9 cellular contexts compared by ENCODE assay signal in the genomic region with DNA sequence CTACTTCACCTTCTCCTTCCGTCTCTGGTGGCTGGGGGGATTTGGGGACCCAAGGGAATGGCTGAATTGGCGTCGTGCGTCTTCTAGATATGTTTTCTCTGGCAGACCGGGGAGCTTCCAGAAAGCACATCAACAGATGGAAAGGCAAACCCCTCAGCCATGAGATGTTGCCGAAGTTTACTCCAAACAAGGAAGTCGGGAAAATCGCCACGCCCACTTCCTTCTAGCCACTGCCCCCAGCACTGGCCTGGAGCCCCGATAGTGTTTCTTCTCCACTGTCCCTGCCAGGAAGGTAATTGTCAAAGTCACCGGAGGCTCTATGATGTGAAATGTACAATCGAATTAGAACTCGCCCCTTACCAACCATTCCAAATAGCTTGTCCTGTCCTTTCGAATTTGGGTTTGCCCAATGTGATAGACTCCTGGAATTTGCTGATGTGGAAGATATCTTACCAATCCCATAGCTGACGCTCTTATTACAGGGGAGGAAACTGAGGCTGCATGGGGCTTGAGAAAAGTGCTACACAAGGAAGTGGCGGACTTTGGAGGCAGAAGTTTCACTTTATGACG.
DNase-seq lines count a peak whose midpoint lies in the region; ATAC-seq and TF ChIP-seq lines count a peak whose summit lies in the region.
"Had no signal": no experiment of that assay in that cellular context is flagged by ENCODE, and none has a peak within 500 bp of the region (broad histone marks: within the 10 kb centered on the region; RNA-seq: fewer than 3 reads in every experiment).

No MANE protein-coding gene starts in this region.

- peaks cover 89% of the 10 kb centered on the region for H3K27me3 Mint-ChIP-seq in nephron (ENCODE audit: low read depth)

- intact Hi-C loops in esophagus squamous epithelium (cut with DNase I), result no loop called here

- TF ChIP-seq CTCF in AG09309 (IDR thresholded peaks at IDR 0.05; ENCODE audit: control insufficient read depth, insufficient read depth, low read depth, low read length, missing control alignments) (no peak), esophagus squamous epithelium (IDR thresholded peaks at IDR 0.05) (no peak), nephron (IDR thresholded peaks at IDR 0.05; ENCODE audit: unreplicated experiment in 3 of 3) (no peak)

- no peak overlapping the region for H3K27ac Mint-ChIP-seq in nephron

- no peak for ATAC-seq in GM21717 (IDR thresholded peaks at IDR 0.05; ENCODE audit: unreplicated experiment)
- no peak for ATAC-seq in HG03521 (IDR thresholded peaks at IDR 0.05; ENCODE audit: unreplicated experiment)

- no peaks in the 10 kb centered on the region for H3K36me3 ChIP-seq in esophagus squamous epithelium

- H3K36me3 Mint-ChIP-seq in nephron (ENCODE audit: low read depth), result no peaks in the 10 kb centered on the region

- no peaks in the 10 kb centered on the region for H3K9me3 ChIP-seq in esophagus squamous epithelium

- peaks cover 2% of the 10 kb centered on the region for H3K9me3 Mint-ChIP-seq in nephron

- peak overlapping the region; percentile 12 for H3K4me3 ChIP-seq in AG09309 (ENCODE audit: control insufficient read depth, low read depth, low read length)
- peak overlapping the region; percentile 22 to 57 (median 45) for H3K4me3 ChIP-seq in esophagus squamous epithelium

- TF ChIP-seq POLR2A in esophagus squamous epithelium (IDR thresholded peaks at IDR 0.05), result no peak

- WGBS in esophagus squamous epithelium, 2 donors, result 34 to 65% methylated on average over 5 to 12 of the region's 17 CpGs

- peak overlapping the region in 1 of 4 donors; percentile 22 for H3K27ac ChIP-seq in esophagus squamous epithelium

- H3K4me1 ChIP-seq in esophagus squamous epithelium, result peaks cover 4 to 17% (median 7%) of the 10 kb centered on the region in 3 donors

- H3K4me1 Mint-ChIP-seq in nephron, result peaks cover 19% of the 10 kb centered on the region

- peaks cover 0 to 54% (median 2%) of the 10 kb centered on the region in 4 donors for H3K27me3 ChIP-seq in esophagus squamous epithelium

- peak overlapping the region; percentile 83 to 88 (median 85) for H3K4me3 Mint-ChIP-seq in nephron

- DNase-seq in AG09309 (ENCODE audit: low read depth), result no peak
- DNase-seq in NCI-H82 treated with DMSO at 0.1 percent for 48 hours (lab: John Stamatoyannopoulos, UW; ENCODE audit: unreplicated experiment), result peak; percentile 32
- no peak for DNase-seq in esophagus squamous epithelium (lab: John Stamatoyannopoulos, UW)
- no peak for DNase-seq in effector CD8-positive, alpha-beta T cell (lab: John Stamatoyannopoulos, UW)
- DNase-seq in MV-4-11 (lab: John Stamatoyannopoulos, UW), result no peak
- DNase-seq: erythroblast had no signal
